Comparison of ENCODE assay signal across 7 cellular contexts in genomic region chr17:46284467-46284866, GRCh38. TPM values are rescaled to one million over a fixed set of nuclear protein-coding genes. Genes with fewer than 3 reads are reported as not detected.
DNase-seq lines count a peak whose midpoint lies in the region; ATAC-seq, FAIRE-seq and TF ChIP-seq lines count a peak whose summit lies in the region.
"Not testable (repeated sequence)": the region's sequence is repeated elsewhere in the genome, so short reads cannot be mapped to it uniquely, and the experiment has no call there.

No MANE protein-coding gene starts in this region.

- H3K27me3 ChIP-seq in RWPE2 (ENCODE audit: insufficient read depth, poor library complexity, severe bottlenecking); bronchial epithelial cell (ENCODE audit: control insufficient read depth, insufficient read depth, low read length); mesenchymal stem cell (ENCODE audit: control insufficient read depth in 1 of 2, insufficient read depth in 1 of 2, low read length in 2 of 2): not testable (repeated sequence)

- not testable (repeated sequence) for H3K27ac ChIP-seq in RWPE2 (ENCODE audit: poor library complexity, severe bottlenecking); mesenchymal stem cell (ENCODE audit: low read length, poor library complexity, severe bottlenecking)

- not testable (repeated sequence) for TF ChIP-seq CTCF in RWPE2 (IDR thresholded peaks at IDR 0.05; ENCODE audit: poor library complexity, severe bottlenecking); bronchial epithelial cell (IDR thresholded peaks at IDR 0.05; ENCODE audit: insufficient read depth, low read length, severe bottlenecking)

- H3K9ac ChIP-seq in mesenchymal stem cell (ENCODE audit: low read length): not testable (repeated sequence)

- not testable (repeated sequence) for FAIRE-seq in bronchial epithelial cell (lab: Jason Lieb, UNC)

- not testable (repeated sequence) for H4K8ac ChIP-seq in mesenchymal stem cell (ENCODE audit: low read length)

- not testable (repeated sequence) for H3K27me3 Mint-ChIP-seq in activated CD4-positive, alpha-beta T cell treated with anti-CD3 and anti-CD28 coated beads, Interleukin-2, amount 10 ng/mL, durations not matched to agents 24 days and 14 days; activated T-helper 2 cell treated with anti-CD3 and anti-CD28 coated beads, Interferon-gamma antibody, Interleukin-2, Interleukin-4, amounts not matched to agents 10 μg/mL and 5 μg/mL and 100 μg/mL, durations not matched to agents 14 hours and 24 hours and 36 hours (ENCODE audit: low read depth)

- H3K9me3 Mint-ChIP-seq in activated CD4-positive, alpha-beta T cell treated with anti-CD3 and anti-CD28 coated beads, Interleukin-2, amount 10 ng/mL, durations not matched to agents 24 days and 14 days; activated T-helper 2 cell treated with anti-CD3 and anti-CD28 coated beads, Interferon-gamma antibody, Interleukin-2, Interleukin-4, amounts not matched to agents 10 μg/mL and 5 μg/mL and 100 μg/mL, durations not matched to agents 14 hours and 24 hours and 36 hours: not testable (repeated sequence)

- H3K4me3 ChIP-seq in RWPE2 (ENCODE audit: severe bottlenecking); bronchial epithelial cell (ENCODE audit: low read depth, low read length); mesenchymal stem cell (ENCODE audit: insufficient read depth in 1 of 2, low read depth in 1 of 2, low read length in 2 of 2): not testable (repeated sequence)

- H3K36me3 Mint-ChIP-seq in activated CD4-positive, alpha-beta T cell treated with anti-CD3 and anti-CD28 coated beads, Interleukin-2, amount 10 ng/mL, durations not matched to agents 24 days and 14 days (ENCODE audit: low read depth); activated T-helper 2 cell treated with anti-CD3 and anti-CD28 coated beads, Interferon-gamma antibody, Interleukin-2, Interleukin-4, amounts not matched to agents 10 μg/mL and 5 μg/mL and 100 μg/mL, durations not matched to agents 14 hours and 24 hours and 36 hours (ENCODE audit: low read depth): not testable (repeated sequence)

- not testable (repeated sequence) for H2AK5ac ChIP-seq in mesenchymal stem cell (ENCODE audit: low read length, severe bottlenecking)

- peak overlapping the region; percentile 51 for H3K27ac Mint-ChIP-seq in activated CD4-positive, alpha-beta T cell treated with anti-CD3 and anti-CD28 coated beads, Interleukin-2, amount 10 ng/mL, durations not matched to agents 24 days and 14 days
- not testable (repeated sequence) for H3K27ac Mint-ChIP-seq in activated T-helper 2 cell treated with anti-CD3 and anti-CD28 coated beads, Interferon-gamma antibody, Interleukin-2, Interleukin-4, amounts not matched to agents 10 μg/mL and 5 μg/mL and 100 μg/mL, durations not matched to agents 14 hours and 24 hours and 36 hours

- H2BK120ac ChIP-seq in mesenchymal stem cell (ENCODE audit: low read depth, low read length): not testable (repeated sequence)

- H3K4ac ChIP-seq in mesenchymal stem cell (ENCODE audit: low read depth in 1 of 2, low read length in 2 of 2): not testable (repeated sequence)

- not testable (repeated sequence) for H2AFZ ChIP-seq in mesenchymal stem cell (ENCODE audit: low read depth, low read length)

- peak; percentile 64 for ATAC-seq in RWPE2 (ENCODE audit: low read depth)

- H4K91ac ChIP-seq in mesenchymal stem cell (ENCODE audit: low read length): not testable (repeated sequence)

- not testable (repeated sequence) for H3K9me3 ChIP-seq in RWPE2 (ENCODE audit: severe bottlenecking); mesenchymal stem cell (ENCODE audit: control insufficient read depth, low read length)

- H3K18ac ChIP-seq in mesenchymal stem cell (ENCODE audit: low read depth in 1 of 2, low read length in 2 of 2): not testable (repeated sequence)

- not testable (repeated sequence) for H2BK15ac ChIP-seq in mesenchymal stem cell (ENCODE audit: low read depth, poor library complexity, severe bottlenecking)

- H2BK12ac ChIP-seq in mesenchymal stem cell (ENCODE audit: low read length in 2 of 2): not testable (repeated sequence)

- WGBS in mesenchymal stem cell: no CpG with 5 or more reads among the region's 1 CpG

- peak overlapping the region; percentile 4 for H3K4me3 Mint-ChIP-seq in activated CD4-positive, alpha-beta T cell treated with anti-CD3 and anti-CD28 coated beads, Interleukin-2, amount 10 ng/mL, durations not matched to agents 24 days and 14 days
- H3K4me3 Mint-ChIP-seq in activated T-helper 2 cell treated with anti-CD3 and anti-CD28 coated beads, Interferon-gamma antibody, Interleukin-2, Interleukin-4, amounts not matched to agents 10 μg/mL and 5 μg/mL and 100 μg/mL, durations not matched to agents 14 hours and 24 hours and 36 hours (ENCODE audit: low read depth): not testable (repeated sequence)

- H3K14ac ChIP-seq in mesenchymal stem cell (ENCODE audit: low read length in 2 of 2): not testable (repeated sequence)

- intact Hi-C loops in activated CD4-positive, alpha-beta T cell treated with anti-CD3 and anti-CD28 coated beads, Interleukin-2, amount 10 ng/mL, durations not matched to agents 24 days and 14 days (cut with micrococcal nuclease); activated T-helper 2 cell treated with anti-CD3 and anti-CD28 coated beads, Interferon-gamma antibody, Interleukin-2, Interleukin-4, amounts not matched to agents 10 μg/mL and 5 μg/mL and 100 μg/mL, durations not matched to agents 14 hours and 24 hours and 36 hours (cut with micrococcal nuclease): not testable (repeated sequence)

- DNase-seq in HCEC 1CT: peak; percentile 26
- DNase-seq in RWPE2 (ENCODE audit: low spot score): not testable (repeated sequence)
- peak; percentile 60 for DNase-seq in activated CD4-positive, alpha-beta T cell treated with anti-CD3 and anti-CD28 coated beads, Interleukin-2, amount 10 ng/mL, durations not matched to agents 24 days and 14 days
- DNase-seq in activated T-helper 2 cell treated with anti-CD3 and anti-CD28 coated beads, Interferon-gamma antibody, Interleukin-2, Interleukin-4, amounts not matched to agents 10 μg/mL and 5 μg/mL and 100 μg/mL, durations not matched to agents 14 hours and 24 hours and 36 hours (ENCODE audit: low spot score): peak; percentile 9
- peak; percentile 81 for DNase-seq in bronchial epithelial cell (ENCODE audit: low read depth)
- peak; percentile 30 for DNase-seq in mesenchymal stem cell
- DNase-seq in stimulated activated CD4-positive, alpha-beta T cell treated with anti-CD3 and anti-CD28 coated beads, Interleukin-4, amount 100 ng/mL, for 1 hour: peak; percentile 36

- not testable (repeated sequence) for H3K23ac ChIP-seq in mesenchymal stem cell (ENCODE audit: low read length in 2 of 2)

- not testable (repeated sequence) for H3K4me1 ChIP-seq in RWPE2 (ENCODE audit: insufficient read depth, poor library complexity, severe bottlenecking); mesenchymal stem cell (ENCODE audit: control insufficient read depth, insufficient read depth, low read depth, low read length)

- H3K4me1 Mint-ChIP-seq in activated CD4-positive, alpha-beta T cell treated with anti-CD3 and anti-CD28 coated beads, Interleukin-2, amount 10 ng/mL, durations not matched to agents 24 days and 14 days: peaks cover 22% of the 10 kb centered on the region
- peaks cover 17% of the 10 kb centered on the region for H3K4me1 Mint-ChIP-seq in activated T-helper 2 cell treated with anti-CD3 and anti-CD28 coated beads, Interferon-gamma antibody, Interleukin-2, Interleukin-4, amounts not matched to agents 10 μg/mL and 5 μg/mL and 100 μg/mL, durations not matched to agents 14 hours and 24 hours and 36 hours (ENCODE audit: low read depth)

- not testable (repeated sequence) for H2BK5ac ChIP-seq in mesenchymal stem cell (ENCODE audit: low read depth, low read length, poor library complexity, severe bottlenecking)

- H3K4me2 ChIP-seq in mesenchymal stem cell (ENCODE audit: low read length, poor library complexity, severe bottlenecking): not testable (repeated sequence)

- H3K36me3 ChIP-seq in RWPE2 (ENCODE audit: low read depth); bronchial epithelial cell (ENCODE audit: control insufficient read depth, insufficient read depth, low read length); mesenchymal stem cell (ENCODE audit: control insufficient read depth in 1 of 2, insufficient read depth in 2 of 2, low read depth in 1 of 2, low read length in 2 of 2): not testable (repeated sequence)

- H3K79me1 ChIP-seq in mesenchymal stem cell (replicated peaks; ENCODE audit: low read length, poor library complexity, severe bottlenecking): not testable (repeated sequence)

RNA-seq across cellular contexts. Expression of gene LRRC37A, which starts 10.5 kb away (rescaled TPM):
- 2.4 and 2.7 TPM in 2 replicates for total RNA-seq in activated CD4-positive, alpha-beta T cell treated with anti-CD3 and anti-CD28 coated beads, Interleukin-2, amount 10 ng/mL, durations not matched to agents 24 days and 14 days
- 2.1 and 2.9 TPM in 2 replicates for total RNA-seq in activated T-helper 2 cell treated with anti-CD3 and anti-CD28 coated beads, Interferon-gamma antibody, Interleukin-2, Interleukin-4, amounts not matched to agents 10 μg/mL and 5 μg/mL and 100 μg/mL, durations not matched to agents 14 hours and 24 hours and 36 hours
- total RNA-seq in bronchial epithelial cell: 1.8 and 1.9 TPM in 2 replicates
- 0.98 TPM for polyA plus RNA-seq in mesenchymal stem cell (2013, experiment 1 of 2)
- 0.99 TPM for polyA plus RNA-seq in mesenchymal stem cell (2013, experiment 2 of 2)
